ENCODE assay signal across 9 cellular contexts in the genomic region with DNA sequence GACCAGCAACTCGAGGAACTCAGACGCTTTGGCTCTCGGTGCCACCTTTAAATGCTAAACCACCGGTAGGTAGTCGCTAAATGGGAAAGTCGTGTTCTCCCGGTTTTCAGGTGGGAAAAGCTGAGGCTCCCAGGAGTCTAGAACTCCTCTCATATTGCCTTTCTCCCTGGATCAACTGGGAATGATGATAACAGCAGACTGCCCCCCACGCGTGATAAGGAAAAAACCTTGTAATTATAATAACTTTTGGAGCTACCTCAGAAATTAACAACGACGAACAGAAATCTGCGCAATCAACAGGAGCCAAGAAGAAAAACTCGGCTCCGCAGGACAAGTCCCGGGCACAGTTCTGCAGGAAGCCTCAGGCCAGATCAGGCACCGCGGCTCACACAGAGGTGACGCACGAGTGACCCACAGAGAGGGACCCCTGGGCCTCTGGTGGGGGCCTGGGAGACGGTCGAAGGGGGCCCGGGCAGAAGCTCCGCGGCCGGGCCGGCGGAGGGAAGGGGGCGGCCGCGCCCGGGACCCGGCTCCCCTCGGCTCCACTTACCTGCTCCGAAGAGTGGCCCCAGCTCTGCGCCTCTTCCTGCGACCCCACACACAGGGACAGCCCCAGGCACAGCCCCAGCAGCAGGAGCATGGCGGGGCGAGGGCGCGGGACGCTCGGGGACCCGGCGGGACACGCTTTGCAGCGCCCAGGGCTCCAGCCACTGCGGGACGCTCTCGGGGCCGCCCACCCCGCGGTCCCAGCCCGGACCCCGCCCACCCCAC. TPM values are rescaled to one million over a fixed set of nuclear protein-coding genes. Genes with fewer than 3 reads are reported as not detected.
A peak's percentile ranks its signal among the peaks of the same experiment; 100 is the strongest.
DNase-seq lines count a peak whose midpoint lies in the region; ATAC-seq, FAIRE-seq and TF ChIP-seq lines count a peak whose summit lies in the region.
"Had no signal": no experiment of that assay in that cellular context is flagged by ENCODE, and none has a peak within 500 bp of the region (broad histone marks: within the 10 kb centered on the region; RNA-seq: fewer than 3 reads in every experiment).

A gene (minus strand): TSS at position 714 of the 771 bp plus-strand sequence. CDS start 74 bp downstream, at position 640.

- peak within 1 kb of the TSS in 1 of 3 experiments; percentile 39 for H3K27ac Mint-ChIP-seq in nephron

- H2AFZ ChIP-seq in ACC112 (ENCODE audit: low read length, unreplicated experiment) (no peak within 1 kb of the TSS), Karpas-422 (ENCODE audit: low read length) (no peak within 1 kb of the TSS)

- TF ChIP-seq CTCF in Panc1 (IDR thresholded peaks at IDR 0.05), result no peak
- no peak for TF ChIP-seq CTCF in esophagus muscularis mucosa (IDR thresholded peaks at IDR 0.05)
- no peak for TF ChIP-seq CTCF in nephron (IDR thresholded peaks at IDR 0.05; ENCODE audit: unreplicated experiment in 3 of 3)
- no peak for TF ChIP-seq CTCF in D721Med (IDR thresholded peaks at IDR 0.05; ENCODE audit: insufficient read depth, missing control alignments)

- H4K20me1 ChIP-seq in Karpas-422 (ENCODE audit: insufficient read depth, low read depth, low read length), result no peaks in the 10 kb centered on the region

- BruUV-seq in Panc1 (replicated peaks; lab: Mats Ljungman, UMichigan), result no TSS peak

- POLR2A ChIA-PET in Panc1 (lab: Charles Lee), result no interaction called here

- intact Hi-C loops in Panc1 (cut with micrococcal nuclease; ENCODE audit: unreplicated experiment), result no loop called here
- intact Hi-C loops in esophagus muscularis mucosa (cut with DNase I), result no loop called here

- FAIRE-seq in D721Med (lab: Jason Lieb, UNC), result no peak

- H3K9me3 Mint-ChIP-seq in nephron, result no peaks in the 10 kb centered on the region

- peaks cover 14% of the 10 kb centered on the region for H3K4me1 Mint-ChIP-seq in nephron

- in situ Hi-C loops in Panc1 (cut with HindIII; ENCODE audit: low pct_unique_long_range_greater_than_20kb, low sequenced_read_pairs), result no loop called here

- H3K27me3 Mint-ChIP-seq in nephron (ENCODE audit: low read depth), result peaks cover 72% of the 10 kb centered on the region

- H3K4me3 ChIP-seq in ACC112 (ENCODE audit: low read depth, low read length) (peak within 1 kb of the TSS; percentile 7; the same call in 1 of the 2 replicates), Panc1 (ENCODE audit: low read depth in 2 of 2, low read length in 2 of 2) (peak within 1 kb of the TSS; percentile 18 to 36), esophagus muscularis mucosa (peak within 1 kb of the TSS; percentile 62 to 89 (median 74)), Karpas-422 (ENCODE audit: low read length) (no peak within 1 kb of the TSS)

- CTCF ChIA-PET in Panc1 (lab: Charles Lee), result no interaction called here

- no peak within 1 kb of the TSS for H3K27ac ChIP-seq in ACC112 (ENCODE audit: low read depth, low read length)
- H3K27ac ChIP-seq in Panc1 (ENCODE audit: low read length), result no peak within 1 kb of the TSS
- H3K27ac ChIP-seq in esophagus muscularis mucosa (replicated peaks in 1 of 4), result peak within 1 kb of the TSS; percentile 63 to 75 (median 73)
- no peak within 1 kb of the TSS for H3K27ac ChIP-seq in Karpas-422 (ENCODE audit: low read length)

- H3K36me3 ChIP-seq in ACC112 (ENCODE audit: insufficient read depth, low read length), result no peaks in the 10 kb centered on the region
- H3K36me3 ChIP-seq in Panc1 (ENCODE audit: control insufficient read depth, insufficient read depth, low read length), result no peaks in the 10 kb centered on the region
- H3K36me3 ChIP-seq in esophagus muscularis mucosa, result no peaks in the 10 kb centered on the region
- no peaks in the 10 kb centered on the region for H3K36me3 ChIP-seq in Karpas-422 (ENCODE audit: insufficient read depth, low read length)

- H3K9me2 ChIP-seq in Karpas-422 (replicated peaks; ENCODE audit: insufficient read depth, low read length), result no peaks in the 10 kb centered on the region

- H3K4me3 Mint-ChIP-seq in nephron, result peak within 1 kb of the TSS; percentile 83 to 89 (median 87)

- H3K27me3 ChIP-seq in ACC112 (ENCODE audit: insufficient read depth, low read length), result peaks cover 46% of the 10 kb centered on the region
- H3K27me3 ChIP-seq in Panc1 (ENCODE audit: control insufficient read depth, insufficient read depth, low read length), result peaks cover 11% of the 10 kb centered on the region
- H3K27me3 ChIP-seq in esophagus muscularis mucosa, result peaks cover 0 to 28% (median 2%) of the 10 kb centered on the region in 4 donors
- 0 out of 2 replicates have a peak, but pooled peaks cover 2% of the 10 kb centered on the region for H3K27me3 ChIP-seq in Karpas-422 (ENCODE audit: low read length)

- no peak for TF ChIP-seq EP300 in esophagus muscularis mucosa (IDR thresholded peaks at IDR 0.05)

- H3K4me1 ChIP-seq in ACC112 (ENCODE audit: control insufficient read depth, insufficient read depth, low read length, unreplicated experiment) (no peaks in the 10 kb centered on the region), Panc1 (ENCODE audit: control insufficient read depth, insufficient read depth, low read length) (no peaks in the 10 kb centered on the region; the same call in 1 of the 2 replicates), esophagus muscularis mucosa (peaks cover 19 to 62% (median 34%) of the 10 kb centered on the region in 4 donors), Karpas-422 (ENCODE audit: low read length) (no peaks in the 10 kb centered on the region)

- H3K79me2 ChIP-seq in ACC112 (ENCODE audit: control insufficient read depth, insufficient read depth, low read length, unreplicated experiment), result no peaks in the 10 kb centered on the region
- H3K79me2 ChIP-seq in Karpas-422 (ENCODE audit: low read length), result no peaks in the 10 kb centered on the region

- 3% methylated on average over 18 of the region's 54 CpGs for WGBS in esophagus muscularis mucosa

- no peak within 1 kb of the TSS for H3K4me2 ChIP-seq in Karpas-422 (ENCODE audit: low read depth, low read length, poor library complexity, severe bottlenecking)

- DNase-seq in Panc1 (ENCODE audit: low read depth, low spot score) (no peak), esophagus muscularis mucosa (ENCODE audit: extremely low spot score) (no peak), D721Med (ENCODE audit: insufficient read length, low spot score) (no peak), Karpas-422 (no peak)
- DNase-seq: NCI-H187 treated with DMSO at 0.1 percent for 48 hours had no signal

- no peaks in the 10 kb centered on the region for H3K36me3 Mint-ChIP-seq in nephron (ENCODE audit: low read depth)

- TF ChIP-seq POLR2A in esophagus muscularis mucosa (IDR thresholded peaks at IDR 0.05; ENCODE audit: low read depth), result no peak

- H3K9me3 ChIP-seq in Panc1 (ENCODE audit: control insufficient read depth, insufficient read depth, low read depth, low read length), result no peaks in the 10 kb centered on the region
- no peaks in the 10 kb centered on the region for H3K9me3 ChIP-seq in esophagus muscularis mucosa
- no peaks in the 10 kb centered on the region for H3K9me3 ChIP-seq in Karpas-422 (ENCODE audit: low read length)

- no peak for ATAC-seq in Panc1
- ATAC-seq in HG02970 (IDR thresholded peaks at IDR 0.05; ENCODE audit: low FRiP score, unreplicated experiment), result no peak
- ATAC-seq in GM21576 (IDR thresholded peaks at IDR 0.05; ENCODE audit: unreplicated experiment), result no peak

- no peak within 1 kb of the TSS for H3K9ac ChIP-seq in Karpas-422 (ENCODE audit: low read length)

RNA-seq across cellular contexts. Expression of the gene that starts here (rescaled TPM):
- not detected for total RNA-seq in Panc1 (2021; ENCODE audit: unreplicated experiment)
- polyA plus RNA-seq in Panc1 (2012; ENCODE audit: insufficient read length), result not detected
- total RNA-seq in esophagus muscularis mucosa, result 10 to 100 TPM; 24.9 to 68.1 (median 39.0) TPM
- total RNA-seq in Karpas-422 (2014; rRNA removed; shearing (Covaris generic); ENCODE audit: low replicate concordance), result not detected in 2 replicates

Comparison
In these comparisons a context has a peak if more than half of its experiments do, and no peak if none do; other contexts are left out.
1. RNA of the gene that starts here (total RNA-seq): 24.9 to 68.1 TPM in esophagus muscularis mucosa; not detected in Panc1 (single experiment) and not detected in Karpas-422; every median in the first group is over 10 times any median in the second.
2. H3K27ac ChIP-seq: peak in esophagus muscularis mucosa (4 of 4); none in ACC112 (single experiment), Panc1 (single experiment) and Karpas-422 (single experiment).